Comparison of ENCODE assay signal across 24 cellular contexts in genomic region chr7:64509583-64509982, GRCh38.
"Had no signal": no experiment of that assay in that cellular context is flagged by ENCODE, and none has a peak within 500 bp of the region (broad histone marks: within the 10 kb centered on the region; RNA-seq: fewer than 3 reads in every experiment).

No MANE protein-coding gene starts in this region.

- H3K4me3 ChIP-seq: breast epithelium, coronary artery, lung, sigmoid colon, spleen, upper lobe of right lung had no signal

- ATAC-seq: activated naive CD8-positive, alpha-beta T cell treated with anti-CD3 and anti-CD28 coated beads, Interleukin-2, amount 50 U/mL, for 24 hours; stimulated activated memory B cell treated with anti-CD40 and anti-IgM and Interleukin-4, amounts not matched to agents 10 μg/mL and 1 μg/mL and 100 μg/mL, for 72 hours; upper lobe of right lung had no signal

- H3K36me3 ChIP-seq: breast epithelium, sigmoid colon, upper lobe of right lung had no signal

- DNase-seq: activated B cell treated with CpG ODN at 0.5 μM for 24 hours; activated CD4-positive, alpha-beta memory T cell treated with anti-CD3 and anti-CD28 coated beads, Interleukin-2, amount 10 ng/mL, durations not matched to agents 7 days and 5 days; activated CD4-positive, alpha-beta T cell treated with anti-CD3 and anti-CD28 coated beads for 48 hours; activated naive CD4-positive, alpha-beta T cell treated with anti-CD3 and anti-CD28 coated beads for 36 hours; activated naive CD8-positive, alpha-beta T cell treated with anti-CD3 and anti-CD28 coated beads, Interleukin-2, amount 50 U/mL, for 24 hours; activated T-cell treated with anti-CD3 and anti-CD28 coated beads, Interleukin-2, amount 50 U/mL, for 24 hours; effector memory CD4-positive, alpha-beta T cell; foreskin melanocyte; glutamatergic neuron; hippocampal formation; nephron progenitor cell; nucleus accumbens; sigmoid colon; spleen; stimulated activated CD4-positive, alpha-beta T cell treated with anti-CD3 and anti-CD28 coated beads, Interleukin-4, amount 100 ng/mL, for 4 hours; T-helper 1 cell; T-helper 9 cell; upper lobe of right lung had no signal

- H3K27ac Mint-ChIP-seq: activated B cell treated with CpG ODN at 0.5 μM for 24 hours; activated CD4-positive, alpha-beta memory T cell treated with anti-CD3 and anti-CD28 coated beads, Interleukin-2, amount 10 ng/mL, durations not matched to agents 7 days and 5 days; activated naive CD4-positive, alpha-beta T cell treated with anti-CD3 and anti-CD28 coated beads for 36 hours; activated naive CD8-positive, alpha-beta T cell treated with anti-CD3 and anti-CD28 coated beads, Interleukin-2, amount 50 U/mL, for 24 hours; activated T-cell treated with anti-CD3 and anti-CD28 coated beads, Interleukin-2, amount 50 U/mL, for 24 hours; activated T-helper 2 cell treated with anti-CD3 and anti-CD28 coated beads, Interferon-gamma antibody, Interleukin-2, Interleukin-4, amounts not matched to agents 10 μg/mL and 5 μg/mL and 100 μg/mL, durations not matched to agents 14 hours and 24 hours and 36 hours; mesothelial cell of epicardium; nephron progenitor cell; stimulated activated memory B cell treated with anti-CD40 and anti-IgM and Interleukin-4, amounts not matched to agents 10 μg/mL and 1 μg/mL and 100 μg/mL, for 72 hours had no signal

- H3K4me1 ChIP-seq: breast epithelium, spleen, upper lobe of right lung had no signal

- H3K4me1 Mint-ChIP-seq: activated B cell treated with CpG ODN at 0.5 μM for 24 hours; activated naive CD8-positive, alpha-beta T cell treated with anti-CD3 and anti-CD28 coated beads, Interleukin-2, amount 50 U/mL, for 24 hours; mesothelial cell of epicardium; nephron progenitor cell; stimulated activated memory B cell treated with anti-CD40 and anti-IgM and Interleukin-4, amounts not matched to agents 10 μg/mL and 1 μg/mL and 100 μg/mL, for 72 hours had no signal

- H3K4me3 Mint-ChIP-seq: activated B cell treated with CpG ODN at 0.5 μM for 24 hours; activated CD4-positive, alpha-beta memory T cell treated with anti-CD3 and anti-CD28 coated beads, Interleukin-2, amount 10 ng/mL, durations not matched to agents 7 days and 5 days; activated naive CD4-positive, alpha-beta T cell treated with anti-CD3 and anti-CD28 coated beads for 36 hours; activated naive CD8-positive, alpha-beta T cell treated with anti-CD3 and anti-CD28 coated beads, Interleukin-2, amount 50 U/mL, for 24 hours; activated T-cell treated with anti-CD3 and anti-CD28 coated beads, Interleukin-2, amount 50 U/mL, for 24 hours; mesothelial cell of epicardium; nephron progenitor cell; stimulated activated memory B cell treated with anti-CD40 and anti-IgM and Interleukin-4, amounts not matched to agents 10 μg/mL and 1 μg/mL and 100 μg/mL, for 72 hours had no signal

- H3K27ac ChIP-seq: breast epithelium, coronary artery, sigmoid colon, spleen, upper lobe of right lung had no signal

- H3K27me3 Mint-ChIP-seq: activated B cell treated with CpG ODN at 0.5 μM for 24 hours; activated CD4-positive, alpha-beta memory T cell treated with anti-CD3 and anti-CD28 coated beads, Interleukin-2, amount 10 ng/mL, durations not matched to agents 7 days and 5 days; activated naive CD8-positive, alpha-beta T cell treated with anti-CD3 and anti-CD28 coated beads, Interleukin-2, amount 50 U/mL, for 24 hours; activated T-cell treated with anti-CD3 and anti-CD28 coated beads, Interleukin-2, amount 50 U/mL, for 24 hours; stimulated activated memory B cell treated with anti-CD40 and anti-IgM and Interleukin-4, amounts not matched to agents 10 μg/mL and 1 μg/mL and 100 μg/mL, for 72 hours had no signal

- H3K27me3 ChIP-seq: breast epithelium, sigmoid colon, spleen, upper lobe of right lung had no signal
